ENCODE assay signal across 29 cellular contexts in genomic region chr3:46512191-46512590, GRCh38. TPM values are rescaled to one million over a fixed set of nuclear protein-coding genes. Genes with fewer than 3 reads are reported as not detected.
"Had no signal": no experiment of that assay in that cellular context is flagged by ENCODE, and none has a peak within 500 bp of the region (broad histone marks: within the 10 kb centered on the region; RNA-seq: fewer than 3 reads in every experiment).

No MANE protein-coding gene starts in this region.

- H3K9me3 ChIP-seq: heart left ventricle, ovary, right lobe of liver, upper lobe of left lung had no signal

- H3K4me3 ChIP-seq: heart left ventricle, ovary, right lobe of liver, skin epidermis, upper lobe of left lung had no signal

- H3K27me3 ChIP-seq: foreskin keratinocyte, ovary, right lobe of liver, upper lobe of left lung had no signal

- DNase-seq: activated CD4-positive, alpha-beta memory T cell treated with anti-CD3 and anti-CD28 coated beads, Interleukin-2, amount 10 ng/mL, durations not matched to agents 7 days and 5 days; activated CD4-positive, alpha-beta T cell treated with anti-CD3 and anti-CD28 coated beads for 1 hour; activated CD4-positive, alpha-beta T cell treated with anti-CD3 and anti-CD28 coated beads, Interleukin-2, amount 10 ng/mL, durations not matched to agents 7 days and 5 days; activated gamma-delta T cell treated with Interleukin-2 at 50 U/mL for 16 hours; activated naive CD4-positive, alpha-beta T cell treated with anti-CD3 and anti-CD28 coated beads, Interleukin-2, amount 50 U/mL, for 16 hours; activated T-cell treated with anti-CD3 and anti-CD28 coated beads, Interleukin-2, amount 50 U/mL, for 4 hours; amygdala; caudate nucleus; endodermal cell; foreskin keratinocyte; heart left ventricle; hypothalamus; immature natural killer cell; naive thymus-derived CD4-positive, alpha-beta T cell; ovary; right lobe of liver; stimulated activated CD4-positive, alpha-beta T cell treated with anti-CD3 and anti-CD28 coated beads, Interleukin-4, amount 100 ng/mL, for 24 hours; substantia nigra; T-helper 9 cell; upper lobe of left lung had no signal

- H3K4me1 ChIP-seq: heart left ventricle, right lobe of liver, upper lobe of left lung had no signal

- H3K36me3 ChIP-seq: ovary, right lobe of liver, upper lobe of left lung had no signal

- H3K27ac ChIP-seq: foreskin keratinocyte, heart left ventricle, ovary, right lobe of liver, skin epidermis, upper lobe of left lung had no signal

RNA-seq across cellular contexts. Expression of gene RTP3, which starts 14.4 kb away (rescaled TPM):
- total RNA-seq: activated CD4-positive, alpha-beta memory T cell treated with anti-CD3 and anti-CD28 coated beads, Interleukin-2, amount 10 ng/mL, durations not matched to agents 7 days and 5 days; activated CD4-positive, alpha-beta T cell treated with anti-CD3 and anti-CD28 coated beads, Interleukin-2, amount 10 ng/mL, durations not matched to agents 7 days and 5 days; activated T-cell treated with anti-CD3 and anti-CD28 coated beads, Interleukin-2, amount 50 U/mL, for 4 hours; activated T-helper 17 cell treated with anti-CD3 and anti-CD28 coated beads, Interleukin-2, amount 50 U/mL, for 72 hours; endodermal cell; esophagus mucosa; foreskin keratinocyte; heart left ventricle; kidney epithelial cell; lower leg skin; mesothelial cell of epicardium; naive thymus-derived CD4-positive, alpha-beta T cell; ovary; progenitor cell of endocrine pancreas; renal cortical epithelial cell; upper lobe of left lung; WTC11 had no signal

RNA-seq across cellular contexts. Expression of gene LTF, which starts 47.5 kb away (rescaled TPM):
- total RNA-seq: activated CD4-positive, alpha-beta memory T cell treated with anti-CD3 and anti-CD28 coated beads, Interleukin-2, amount 10 ng/mL, durations not matched to agents 7 days and 5 days; activated CD4-positive, alpha-beta T cell treated with anti-CD3 and anti-CD28 coated beads, Interleukin-2, amount 10 ng/mL, durations not matched to agents 7 days and 5 days; activated T-cell treated with anti-CD3 and anti-CD28 coated beads, Interleukin-2, amount 50 U/mL, for 4 hours; activated T-helper 17 cell treated with anti-CD3 and anti-CD28 coated beads, Interleukin-2, amount 50 U/mL, for 72 hours; foreskin keratinocyte; kidney epithelial cell; mesothelial cell of epicardium had no signal

RNA-seq across cellular contexts. Expression of gene LRRC2, which starts 53.9 kb away (rescaled TPM):
- total RNA-seq: activated T-helper 17 cell treated with anti-CD3 and anti-CD28 coated beads, Interleukin-2, amount 50 U/mL, for 72 hours; progenitor cell of endocrine pancreas had no signal
